35 cellular contexts compared by ENCODE assay signal in the genomic region with DNA sequence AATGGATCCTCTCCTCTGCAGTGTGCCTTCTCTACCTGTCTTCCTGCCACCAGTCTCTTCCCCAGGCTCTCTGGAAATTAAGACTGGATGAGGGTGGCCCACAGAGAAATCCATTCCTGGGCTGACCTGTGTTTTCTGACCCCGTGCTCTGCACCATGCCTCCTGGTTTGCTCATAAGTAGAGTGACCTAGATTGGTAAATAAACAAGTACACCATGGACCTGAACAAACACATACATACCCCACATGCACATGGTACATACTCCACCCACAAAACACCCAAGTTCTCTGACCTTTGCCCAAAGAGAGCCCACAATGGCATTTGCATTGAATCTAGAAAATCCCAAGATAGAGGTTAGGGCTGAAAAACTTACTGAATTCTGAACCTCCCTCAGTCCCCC.
"Had no signal": no experiment of that assay in that cellular context is flagged by ENCODE, and none has a peak within 500 bp of the region (broad histone marks: within the 10 kb centered on the region; RNA-seq: fewer than 3 reads in every experiment).

No MANE protein-coding gene starts in this region.

- H3K4me3 Mint-ChIP-seq: activated B cell treated with CpG ODN at 0.5 μM for 24 hours; activated CD4-positive, alpha-beta memory T cell treated with anti-CD3 and anti-CD28 coated beads for 36 hours; activated CD4-positive, alpha-beta T cell treated with anti-CD3 and anti-CD28 coated beads, Interleukin-2, amount 10 ng/mL, durations not matched to agents 24 days and 14 days; activated CD8-positive, alpha-beta T cell treated with anti-CD3 and anti-CD28 coated beads for 36 hours; activated naive CD4-positive, alpha-beta T cell treated with anti-CD3 and anti-CD28 coated beads for 36 hours; activated naive CD8-positive, alpha-beta T cell treated with anti-CD3 and anti-CD28 coated beads for 36 hours; activated T-cell treated with anti-CD3 and anti-CD28 coated beads, Interleukin-2, amount 50 U/mL, for 4 hours; activated T-cell treated with anti-CD3 and anti-CD28 coated beads, Interleukin-2, amount 50 U/mL, for 72 hours; activated T-helper 1 cell treated with anti-CD3 and anti-CD28 coated beads, Interleukin-12 subunit alpha, Interleukin-12 subunit beta, Interleukin-2, Interleukin-4 antibody, amounts not matched to agents 30 ng/mL and 10 ng/mL and 1 ng/mL, durations not matched to agents 14 hours and 24 hours and 36 hours; activated T-helper 17 cell treated with anti-CD3 and anti-CD28 coated beads, Interleukin-2, amount 50 U/mL, for 72 hours; brain; T-helper 1 cell treated with Interleukin-12 subunit alpha and Interleukin-12 subunit beta and Interleukin-4 antibody, amounts not matched to agents 30 μg/mL and 1 μg/mL, for 36 hours; T-helper 2 cell treated with Interferon-gamma antibody and Interleukin-4, amounts not matched to agents 5 μg/mL and 100 μg/mL, for 36 hours had no signal

- H3K4me3 ChIP-seq: adrenal gland, ascending aorta, cardiac muscle cell had no signal

- ATAC-seq: activated CD8-positive, alpha-beta T cell treated with anti-CD3 and anti-CD28 coated beads for 36 hours; activated naive CD4-positive, alpha-beta T cell treated with anti-CD3 and anti-CD28 coated beads, Interleukin-2, amount 50 U/mL, for 72 hours; activated T-cell treated with anti-CD3 and anti-CD28 coated beads, Interleukin-2, amount 50 U/mL, for 4 hours; activated T-cell treated with anti-CD3 and anti-CD28 coated beads, Interleukin-2, amount 50 U/mL, for 72 hours; activated T-helper 17 cell treated with anti-CD3 and anti-CD28 coated beads, Interleukin-2, amount 50 U/mL, for 72 hours had no signal

- H3K27ac ChIP-seq: adrenal gland, ascending aorta, cardiac muscle cell, VCaP had no signal

- H3K4me1 Mint-ChIP-seq: activated B cell treated with CpG ODN at 0.5 μM for 24 hours; activated CD4-positive, alpha-beta T cell treated with anti-CD3 and anti-CD28 coated beads, Interleukin-2, amount 10 ng/mL, durations not matched to agents 24 days and 14 days; activated T-helper 17 cell treated with anti-CD3 and anti-CD28 coated beads, Interleukin-2, amount 50 U/mL, for 72 hours had no signal

- H3K36me3 ChIP-seq: adrenal gland, cardiac muscle cell had no signal

- H3K27me3 Mint-ChIP-seq: activated B cell treated with CpG ODN at 0.5 μM for 24 hours; activated CD4-positive, alpha-beta memory T cell treated with anti-CD3 and anti-CD28 coated beads for 36 hours; activated CD4-positive, alpha-beta T cell treated with anti-CD3 and anti-CD28 coated beads, Interleukin-2, amount 10 ng/mL, durations not matched to agents 24 days and 14 days; activated CD8-positive, alpha-beta T cell treated with anti-CD3 and anti-CD28 coated beads for 36 hours; activated naive CD8-positive, alpha-beta T cell treated with anti-CD3 and anti-CD28 coated beads for 36 hours; activated T-helper 17 cell treated with anti-CD3 and anti-CD28 coated beads, Interleukin-2, amount 50 U/mL, for 72 hours; brain had no signal

- H3K9me3 ChIP-seq: adrenal gland, ascending aorta had no signal

- H3K27me3 ChIP-seq: adrenal gland, ascending aorta, cardiac muscle cell had no signal

- H3K27ac Mint-ChIP-seq: activated B cell treated with CpG ODN at 0.5 μM for 24 hours; activated CD4-positive, alpha-beta memory T cell treated with anti-CD3 and anti-CD28 coated beads for 36 hours; activated CD4-positive, alpha-beta T cell treated with anti-CD3 and anti-CD28 coated beads, Interleukin-2, amount 10 ng/mL, durations not matched to agents 24 days and 14 days; activated CD8-positive, alpha-beta T cell treated with anti-CD3 and anti-CD28 coated beads for 36 hours; activated naive CD4-positive, alpha-beta T cell treated with anti-CD3 and anti-CD28 coated beads for 36 hours; activated naive CD4-positive, alpha-beta T cell treated with anti-CD3 and anti-CD28 coated beads, Interleukin-2, amount 50 U/mL, for 72 hours; activated naive CD8-positive, alpha-beta T cell treated with anti-CD3 and anti-CD28 coated beads for 36 hours; activated T-cell treated with anti-CD3 and anti-CD28 coated beads, Interleukin-2, amount 50 U/mL, for 72 hours; activated T-helper 1 cell treated with anti-CD3 and anti-CD28 coated beads, Interleukin-12 subunit alpha, Interleukin-12 subunit beta, Interleukin-2, Interleukin-4 antibody, amounts not matched to agents 30 ng/mL and 10 ng/mL and 1 ng/mL, durations not matched to agents 14 hours and 24 hours and 36 hours; activated T-helper 17 cell treated with anti-CD3 and anti-CD28 coated beads, Interleukin-2, amount 50 U/mL, for 72 hours; brain; T-helper 1 cell treated with Interleukin-12 subunit alpha and Interleukin-12 subunit beta and Interleukin-4 antibody, amounts not matched to agents 30 μg/mL and 1 μg/mL, for 36 hours; T-helper 2 cell treated with Interferon-gamma antibody and Interleukin-4, amounts not matched to agents 5 μg/mL and 100 μg/mL, for 36 hours had no signal

- H3K9me3 Mint-ChIP-seq: activated B cell treated with CpG ODN at 0.5 μM for 24 hours; activated CD4-positive, alpha-beta memory T cell treated with anti-CD3 and anti-CD28 coated beads for 36 hours; activated CD4-positive, alpha-beta T cell treated with anti-CD3 and anti-CD28 coated beads, Interleukin-2, amount 10 ng/mL, durations not matched to agents 24 days and 14 days; activated CD8-positive, alpha-beta T cell treated with anti-CD3 and anti-CD28 coated beads for 36 hours; activated naive CD4-positive, alpha-beta T cell treated with anti-CD3 and anti-CD28 coated beads for 36 hours; activated naive CD4-positive, alpha-beta T cell treated with anti-CD3 and anti-CD28 coated beads, Interleukin-2, amount 50 U/mL, for 72 hours; activated naive CD8-positive, alpha-beta T cell treated with anti-CD3 and anti-CD28 coated beads for 36 hours; activated T-cell treated with anti-CD3 and anti-CD28 coated beads, Interleukin-2, amount 50 U/mL, for 4 hours; activated T-cell treated with anti-CD3 and anti-CD28 coated beads, Interleukin-2, amount 50 U/mL, for 72 hours; activated T-helper 1 cell treated with anti-CD3 and anti-CD28 coated beads, Interleukin-12 subunit alpha, Interleukin-12 subunit beta, Interleukin-2, Interleukin-4 antibody, amounts not matched to agents 30 ng/mL and 10 ng/mL and 1 ng/mL, durations not matched to agents 14 hours and 24 hours and 36 hours; activated T-helper 17 cell treated with anti-CD3 and anti-CD28 coated beads, Interleukin-2, amount 50 U/mL, for 72 hours; brain; T-helper 1 cell treated with Interleukin-12 subunit alpha and Interleukin-12 subunit beta and Interleukin-4 antibody, amounts not matched to agents 30 μg/mL and 1 μg/mL, for 36 hours; T-helper 2 cell treated with Interferon-gamma antibody and Interleukin-4, amounts not matched to agents 5 μg/mL and 100 μg/mL, for 36 hours had no signal

- H3K36me3 Mint-ChIP-seq: activated CD4-positive, alpha-beta memory T cell treated with anti-CD3 and anti-CD28 coated beads for 36 hours; activated naive CD4-positive, alpha-beta T cell treated with anti-CD3 and anti-CD28 coated beads, Interleukin-2, amount 50 U/mL, for 72 hours; activated naive CD8-positive, alpha-beta T cell treated with anti-CD3 and anti-CD28 coated beads for 36 hours had no signal

- DNase-seq: activated B cell treated with CpG ODN at 0.5 μM for 24 hours; activated CD4-positive, alpha-beta memory T cell treated with anti-CD3 and anti-CD28 coated beads for 36 hours; activated CD4-positive, alpha-beta T cell treated with anti-CD3 and anti-CD28 coated beads for 4 hours; activated CD4-positive, alpha-beta T cell treated with anti-CD3 and anti-CD28 coated beads, Interleukin-2, amount 10 ng/mL, durations not matched to agents 24 days and 14 days; activated CD4-positive, alpha-beta T cell treated with anti-CD3 and anti-CD28 coated beads, Interleukin-2, amount 50 U/mL, for 1 hour; activated CD4-positive, alpha-beta T cell treated with anti-CD3 and anti-CD28 coated beads, Interleukin-2, amount 50 U/mL, for 4 hours; activated CD4-positive, CD25-positive, alpha-beta regulatory T cell treated with anti-CD3 and anti-CD28 coated beads, Interleukin-2, amount 50 U/mL, for 72 hours; activated CD8-positive, alpha-beta memory T cell treated with anti-CD3 and anti-CD28 coated beads, Interleukin-2, amount 50 U/mL, for 4 hours; activated CD8-positive, alpha-beta T cell treated with anti-CD3 and anti-CD28 coated beads for 36 hours; activated effector memory CD4-positive, alpha-beta T cell treated with anti-CD3 and anti-CD28 coated beads, Interleukin-2, amount 50 U/mL, for 16 hours; activated gamma-delta T cell treated with Interleukin-2 at 50 U/mL for 16 hours; activated naive CD4-positive, alpha-beta T cell; activated naive CD4-positive, alpha-beta T cell treated with anti-CD3 and anti-CD28 coated beads for 36 hours; activated naive CD4-positive, alpha-beta T cell treated with anti-CD3 and anti-CD28 coated beads, Interleukin-2, amount 50 U/mL, for 16 hours; activated naive CD8-positive, alpha-beta T cell treated with anti-CD3 and anti-CD28 coated beads for 36 hours; activated T-cell treated with anti-CD3 and anti-CD28 coated beads for 4 hours; activated T-cell treated with anti-CD3 and anti-CD28 coated beads, Interleukin-2, amount 50 U/mL, for 1 hour; activated T-cell treated with anti-CD3 and anti-CD28 coated beads, Interleukin-2, amount 50 U/mL, for 4 hours; activated T-cell treated with anti-CD3 and anti-CD28 coated beads, Interleukin-2, amount 50 U/mL, for 72 hours; adrenal gland; amniotic stem cell; caudate nucleus; SW 1271; T-helper 1 cell; T-helper 2 cell; T-helper 9 cell had no signal
